ENCODE assay signal across 29 cellular contexts in the genomic region with DNA sequence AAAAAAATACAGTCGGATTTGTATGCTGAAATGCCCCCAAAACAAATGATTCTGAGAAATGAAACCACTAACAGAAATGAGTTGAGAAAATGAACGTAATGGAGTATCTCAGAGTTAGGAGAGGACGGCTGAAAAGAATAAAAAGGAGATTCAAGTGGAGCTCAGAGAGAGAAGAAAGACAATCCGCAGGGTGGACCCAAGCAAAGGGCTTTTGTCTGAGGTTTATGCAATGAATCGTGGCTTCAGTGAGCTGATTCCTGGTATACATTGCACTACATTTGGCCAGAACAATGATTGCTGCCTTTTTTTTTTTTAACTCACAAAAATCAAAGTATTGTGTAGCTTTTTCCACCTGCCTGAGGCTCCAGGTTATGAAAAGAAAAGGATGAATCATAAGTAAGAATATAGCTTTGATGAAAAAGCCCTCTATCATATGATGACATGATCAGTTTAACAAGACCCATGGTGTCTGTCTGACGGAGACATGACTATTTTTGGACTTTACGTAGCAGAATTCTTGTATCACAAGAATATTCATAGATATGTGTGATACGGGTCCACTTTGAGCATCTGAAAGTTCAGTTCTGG. TPM values are rescaled to one million over a fixed set of nuclear protein-coding genes. Genes with fewer than 3 reads are reported as not detected.
DNase-seq lines count a peak whose midpoint lies in the region; ATAC-seq, FAIRE-seq and TF ChIP-seq lines count a peak whose summit lies in the region.
"Had no signal": no experiment of that assay in that cellular context is flagged by ENCODE, and none has a peak within 500 bp of the region (broad histone marks: within the 10 kb centered on the region; RNA-seq: fewer than 3 reads in every experiment).

No MANE protein-coding gene starts in this region.

- H3K27ac ChIP-seq in DND-41 (ENCODE audit: low read length) (0 out of 2 replicates have a peak overlapping the region, but pooled peaks have one; percentile 28), neural progenitor cell (no peak overlapping the region)
- H3K27ac ChIP-seq: brain microvascular endothelial cell, sigmoid colon, SJCRH30, vagina had no signal

- no peak for ATAC-seq in DND-41 (ENCODE audit: insufficient read depth, low read depth)
- no peak for ATAC-seq in HG02642 (IDR thresholded peaks at IDR 0.05; ENCODE audit: poor library complexity, unreplicated experiment)
- no peak for ATAC-seq in WTC11
- ATAC-seq in HG02588 (IDR thresholded peaks at IDR 0.05; ENCODE audit: unreplicated experiment) = no peak
- ATAC-seq: activated naive CD8-positive, alpha-beta T cell treated with anti-CD3 and anti-CD28 coated beads, Interleukin-2, amount 50 U/mL, for 24 hours; left colon; naive thymus-derived CD8-positive, alpha-beta T cell; Panc1 had no signal

- H3K79me2 ChIP-seq in DND-41 (ENCODE audit: insufficient read depth, low read length) = peaks cover 7% of the 10 kb centered on the region
- peaks cover 6% of the 10 kb centered on the region for H3K79me2 ChIP-seq in neural progenitor cell (ENCODE audit: low read depth)

- H3K36me3 Mint-ChIP-seq in neural progenitor cell (no peaks in the 10 kb centered on the region), WTC11 (no peaks in the 10 kb centered on the region)
- H3K36me3 Mint-ChIP-seq: CD4-positive, CD25-positive, alpha-beta regulatory T cell; naive thymus-derived CD8-positive, alpha-beta T cell had no signal

- POLR2A ChIA-PET in WTC11 (lab: Charles Lee) = no interaction called here

- H3K36me3 ChIP-seq in DND-41 (ENCODE audit: insufficient read depth, low read length) (no peaks in the 10 kb centered on the region; the same call in 1 of the 2 replicates), bronchial epithelial cell (ENCODE audit: control insufficient read depth, insufficient read depth, low read length) (no peaks in the 10 kb centered on the region), neural progenitor cell (no peaks in the 10 kb centered on the region)
- H3K36me3 ChIP-seq: brain microvascular endothelial cell, sigmoid colon, SJCRH30, vagina had no signal

- H3K4me3 ChIP-seq in DND-41 (ENCODE audit: low read depth in 1 of 2, low read length in 2 of 2) = no peak overlapping the region
- H3K4me3 ChIP-seq in bronchial epithelial cell (ENCODE audit: low read depth, low read length) = no peak overlapping the region
- peak overlapping the region; percentile 16 for H3K4me3 ChIP-seq in neural progenitor cell
- H3K4me3 ChIP-seq: sigmoid colon, SJCRH30, vagina had no signal

- 0 out of 2 replicates have a peak overlapping the region, but pooled peaks have one; percentile 45 for H2AFZ ChIP-seq in DND-41 (ENCODE audit: low read depth, low read length)
- peak overlapping the region; percentile 61 for H2AFZ ChIP-seq in neural progenitor cell (replicated peaks)

- H3K9me3 Mint-ChIP-seq in neural progenitor cell (no peaks in the 10 kb centered on the region), WTC11 (no peaks in the 10 kb centered on the region)
- H3K9me3 Mint-ChIP-seq: activated CD4-positive, alpha-beta T cell treated with anti-CD3 and anti-CD28 coated beads, Interleukin-2, amount 10 ng/mL, durations not matched to agents 7 days and 5 days; activated naive CD8-positive, alpha-beta T cell treated with anti-CD3 and anti-CD28 coated beads, Interleukin-2, amount 50 U/mL, for 24 hours; naive thymus-derived CD8-positive, alpha-beta T cell; T-helper 1 cell treated with Interleukin-12 subunit alpha and Interleukin-12 subunit beta and Interleukin-4 antibody, amounts not matched to agents 30 μg/mL and 1 μg/mL, for 36 hours had no signal

- no peak for FAIRE-seq in bronchial epithelial cell (lab: Jason Lieb, UNC)
- FAIRE-seq: endometrium had no signal

- H3K9me3 ChIP-seq in DND-41 (ENCODE audit: insufficient read depth, low read length, severe bottlenecking) (no peaks in the 10 kb centered on the region), neural progenitor cell (ENCODE audit: low read depth) (no peaks in the 10 kb centered on the region)
- H3K9me3 ChIP-seq: sigmoid colon, SJCRH30, vagina had no signal

- H3K4me2 ChIP-seq in DND-41 (ENCODE audit: insufficient read depth, low read length) (no peak overlapping the region), neural progenitor cell (peak overlapping the region; percentile 74)

- H3F3A ChIP-seq in neural progenitor cell (ENCODE audit: low read depth) = peaks cover under 1% of the 10 kb centered on the region

- H3K27me3 Mint-ChIP-seq in neural progenitor cell (ENCODE audit: insufficient read depth, low read depth) = peaks cover 5% of the 10 kb centered on the region
- H3K27me3 Mint-ChIP-seq in WTC11 (ENCODE audit: low read depth) = peaks cover 13% of the 10 kb centered on the region

- no peaks in the 10 kb centered on the region for H4K20me1 ChIP-seq in DND-41 (ENCODE audit: insufficient read depth, low read length)
- H4K20me1 ChIP-seq in neural progenitor cell (ENCODE audit: low read depth) = no peaks in the 10 kb centered on the region

- H3K4me1 Mint-ChIP-seq in neural progenitor cell (peaks cover 20% of the 10 kb centered on the region), WTC11 (peaks cover 3% of the 10 kb centered on the region)

- CTCF ChIA-PET in WTC11 (lab: Charles Lee) = interaction anchor here (0.6 to 1.8 kb wide), 4 partner anchors 24 to 258 kb away, joined by 3 to 5 read pairs (median 4); a partner anchor contains a TSS

- DNase-seq in DND-41 (no peak), NCI-H146 (lab: John Stamatoyannopoulos, UW) (peak; percentile 22), bronchial epithelial cell (ENCODE audit: low read depth) (peak; percentile 14), neural progenitor cell (ENCODE audit: low spot score) (peak; percentile 59), WTC11 (ENCODE audit: low spot score) (no peak)
- DNase-seq: activated CD4-positive, alpha-beta T cell treated with anti-CD3 and anti-CD28 coated beads, Interleukin-2, amount 10 ng/mL, durations not matched to agents 7 days and 5 days; activated effector memory CD4-positive, alpha-beta T cell treated with Interleukin-2 at 50 U/mL for 16 hours; activated naive CD8-positive, alpha-beta T cell treated with anti-CD3 and anti-CD28 coated beads, Interleukin-2, amount 50 U/mL, for 24 hours; brain microvascular endothelial cell; CD4-positive, CD25-positive, alpha-beta regulatory T cell; cortex of kidney; DMS153; GDM1; HCEC 1CT; head of caudate nucleus; KBM-7; left colon; naive thymus-derived CD8-positive, alpha-beta T cell; NCI-H1694 treated with DMSO at 0.1 percent for 48 hours; NCI-H446; sigmoid colon; substantia nigra had no signal

- no peak overlapping the region; the same call in 1 of the 2 replicates for H3K9ac ChIP-seq in DND-41 (ENCODE audit: low read depth, low read length)
- no peak overlapping the region for H3K9ac ChIP-seq in neural progenitor cell

- H3K27ac Mint-ChIP-seq in neural progenitor cell = peak overlapping the region; percentile 85
- no peak overlapping the region for H3K27ac Mint-ChIP-seq in WTC11
- H3K27ac Mint-ChIP-seq: activated CD4-positive, alpha-beta T cell treated with anti-CD3 and anti-CD28 coated beads, Interleukin-2, amount 10 ng/mL, durations not matched to agents 7 days and 5 days; activated naive CD8-positive, alpha-beta T cell treated with anti-CD3 and anti-CD28 coated beads, Interleukin-2, amount 50 U/mL, for 24 hours; CD4-positive, CD25-positive, alpha-beta regulatory T cell; naive thymus-derived CD8-positive, alpha-beta T cell; T-helper 1 cell treated with Interleukin-12 subunit alpha and Interleukin-12 subunit beta and Interleukin-4 antibody, amounts not matched to agents 30 μg/mL and 1 μg/mL, for 36 hours had no signal

- H3K4me3 Mint-ChIP-seq in neural progenitor cell (peak overlapping the region; percentile 18), WTC11 (no peak overlapping the region)
- H3K4me3 Mint-ChIP-seq: activated CD4-positive, alpha-beta T cell treated with anti-CD3 and anti-CD28 coated beads, Interleukin-2, amount 10 ng/mL, durations not matched to agents 7 days and 5 days; activated naive CD8-positive, alpha-beta T cell treated with anti-CD3 and anti-CD28 coated beads, Interleukin-2, amount 50 U/mL, for 24 hours; naive thymus-derived CD8-positive, alpha-beta T cell; T-helper 1 cell treated with Interleukin-12 subunit alpha and Interleukin-12 subunit beta and Interleukin-4 antibody, amounts not matched to agents 30 μg/mL and 1 μg/mL, for 36 hours had no signal

- H3K27me3 ChIP-seq in DND-41 (ENCODE audit: insufficient read depth, low read length, poor library complexity) (no peaks in the 10 kb centered on the region), bronchial epithelial cell (ENCODE audit: control insufficient read depth, insufficient read depth, low read length) (peaks cover 7% of the 10 kb centered on the region), neural progenitor cell (no peaks in the 10 kb centered on the region)
- H3K27me3 ChIP-seq: SJCRH30, vagina had no signal

- peaks cover 15% of the 10 kb centered on the region for H3K4me1 ChIP-seq in DND-41 (ENCODE audit: insufficient read depth, low read length)
- peaks cover 19% of the 10 kb centered on the region for H3K4me1 ChIP-seq in neural progenitor cell

- TF ChIP-seq CTCF in DND-41 (IDR thresholded peaks at IDR 0.05; ENCODE audit: borderline replicate concordance, extremely low read depth, low read length, poor library complexity, severe bottlenecking) (no peak), bronchial epithelial cell (IDR thresholded peaks at IDR 0.05; ENCODE audit: insufficient read depth, low read length, severe bottlenecking) (no peak), neural progenitor cell (IDR thresholded peaks at IDR 0.05) (no peak), WTC11 (IDR thresholded peaks at IDR 0.05) (no peak)

TF ChIP-seq in WTC11, 78 proteins besides CTCF, POLR2A, EP300 and RAD21 (continues in another document):
- TF ChIP-seq GABPB1 (CRISPR knock-in tag; IDR thresholded peaks at IDR 0.05) = no peak
- TF ChIP-seq, protein P1, sequence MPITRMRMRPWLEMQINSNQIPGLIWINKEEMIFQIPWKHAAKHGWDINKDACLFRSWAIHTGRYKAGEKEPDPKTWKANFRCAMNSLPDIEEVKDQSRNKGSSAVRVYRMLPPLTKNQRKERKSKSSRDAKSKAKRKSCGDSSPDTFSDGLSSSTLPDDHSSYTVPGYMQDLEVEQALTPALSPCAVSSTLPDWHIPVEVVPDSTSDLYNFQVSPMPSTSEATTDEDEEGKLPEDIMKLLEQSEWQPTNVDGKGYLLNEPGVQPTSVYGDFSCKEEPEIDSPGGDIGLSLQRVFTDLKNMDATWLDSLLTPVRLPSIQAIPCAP (CRISPR knock-in tag; IDR thresholded peaks at IDR 0.05) = no peak

RNA-seq across cellular contexts. Expression of a gene that starts 4.4 kb away (rescaled TPM):
- total RNA-seq in bronchial epithelial cell (7.2 and 8.4 TPM in 2 replicates), neural progenitor cell (ENCODE audit: low replicate concordance) (15.7 and 28.0 TPM in 2 replicates), WTC11 (2021) (15.9 to 21.1 TPM (median 18.1 TPM) in 3 replicates)

RNA-seq across cellular contexts. Expression of a gene that starts 23.8 kb away (rescaled TPM):
- total RNA-seq in bronchial epithelial cell (0.26 and 0.38 TPM in 2 replicates), neural progenitor cell (ENCODE audit: low replicate concordance) (0.88 and 2.8 TPM in 2 replicates), WTC11 (2021) (5.1 to 5.3 TPM (median 5.2 TPM) in 3 replicates)
- total RNA-seq: SJCRH30 had no signal

Comparison
In these comparisons a context has a peak if more than half of its experiments do, and no peak if none do; other contexts are left out.
1. DNase-seq: peak in NCI-H146 (single experiment), bronchial epithelial cell (single experiment) and neural progenitor cell (single experiment); none in DND-41 (single experiment) and WTC11 (single experiment).